In genomic region chr4:1701662-1702061, GRCh38 we compare ENCODE assay signal across 1 cellular context.
A peak's percentile ranks its signal among the peaks of the same experiment; 100 is the strongest.
TF ChIP-seq lines count a peak whose summit lies in the region.
"Not testable (repeated sequence)": the region's sequence is repeated elsewhere in the genome, so short reads cannot be mapped to it uniquely, and the experiment has no call there.

No MANE protein-coding gene starts in this region.

TF ChIP-seq in K562, 482 proteins besides CTCF, POLR2A, EP300 and RAD21:
- TF ChIP-seq ATF3 (IDR thresholded peaks at IDR 0.05) = peak; percentile 33
- TF ChIP-seq ATF3 (CRISPR knock-in tag; conservative IDR thresholded peaks at IDR 0.05) = not testable (repeated sequence)
